24 cellular contexts compared by ENCODE assay signal in the genomic region with DNA sequence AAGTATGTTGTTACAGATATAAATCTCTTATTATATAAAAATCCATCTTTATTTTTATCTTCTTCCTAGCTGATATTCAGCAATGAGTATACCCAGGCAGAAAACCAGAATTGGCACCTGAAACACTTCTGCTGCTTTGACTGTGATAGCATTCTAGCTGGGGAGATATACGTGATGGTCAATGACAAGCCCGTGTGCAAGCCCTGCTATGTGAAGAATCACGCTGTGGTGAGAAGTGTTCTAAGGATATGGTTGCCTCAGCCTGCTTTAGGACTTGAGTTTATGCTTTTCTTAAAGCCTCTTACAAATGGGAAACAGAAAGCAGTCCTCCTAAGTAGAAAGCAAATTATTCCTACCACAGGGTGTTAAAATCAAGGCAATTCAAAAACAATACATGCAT.
"Had no signal": no experiment of that assay in that cellular context is flagged by ENCODE, and none has a peak within 500 bp of the region (broad histone marks: within the 10 kb centered on the region; RNA-seq: fewer than 3 reads in every experiment).

No MANE protein-coding gene starts in this region.

- H3K9me3 ChIP-seq: heart left ventricle, lower lobe of right lung, mucosa of descending colon, neutrophil, right lobe of liver, testis, transverse colon had no signal

- H3K4me1 Mint-ChIP-seq: nephron progenitor cell had no signal

- H3K27me3 Mint-ChIP-seq: activated CD8-positive, alpha-beta T cell treated with anti-CD3 and anti-CD28 coated beads for 36 hours had no signal

- H3K9me3 Mint-ChIP-seq: activated CD8-positive, alpha-beta T cell treated with anti-CD3 and anti-CD28 coated beads for 36 hours had no signal

- H3K27ac Mint-ChIP-seq: nephron progenitor cell had no signal

- ATAC-seq: activated CD8-positive, alpha-beta T cell treated with anti-CD3 and anti-CD28 coated beads for 36 hours; esophagus mucosa; left lobe of liver; lower lobe of right lung; mucosa of descending colon; right lobe of liver; stimulated activated naive CD8-positive, alpha-beta T cell treated with anti-CD3 and anti-CD28 coated beads, Interleukin-15, Interleukin-2, amounts not matched to agents 100 U/mL and 50 U/mL, for 24 hours had no signal

- H3K27ac ChIP-seq: lower lobe of right lung, neutrophil, right lobe of liver, skin epidermis, testis, transverse colon had no signal

- H3K4me3 ChIP-seq: heart left ventricle, lower lobe of right lung, mucosa of descending colon, right lobe of liver, skin epidermis, testis, transverse colon had no signal

- H3K27me3 ChIP-seq: heart left ventricle, neutrophil, right lobe of liver, testis, transverse colon had no signal

- DNase-seq: activated CD4-positive, alpha-beta T cell treated with anti-CD3 and anti-CD28 coated beads for 1 hour; activated CD4-positive, alpha-beta T cell treated with anti-CD3 and anti-CD28 coated beads, Interleukin-2, amount 50 U/mL, for 1 hour; activated CD8-positive, alpha-beta T cell treated with anti-CD3 and anti-CD28 coated beads for 36 hours; activated effector memory CD4-positive, alpha-beta T cell treated with Interleukin-2 at 50 U/mL for 16 hours; activated naive CD4-positive, alpha-beta T cell treated with Interleukin-2 at 50 U/mL for 16 hours; amygdala; central memory CD4-positive, alpha-beta T cell; foreskin fibroblast; heart left ventricle; hypothalamus; lower lobe of right lung; mucosa of descending colon; nephron progenitor cell; right lobe of liver; stimulated activated CD4-positive, alpha-beta T cell treated with anti-CD3 and anti-CD28 coated beads, Interleukin-12 subunit alpha, Interleukin-12 subunit beta, amount 100 ng/mL, for 4 hours; stimulated activated CD4-positive, alpha-beta T cell treated with anti-CD3 and anti-CD28 coated beads, Interleukin-4, amount 100 ng/mL, for 1 hour; stimulated activated naive CD8-positive, alpha-beta T cell treated with anti-CD3 and anti-CD28 coated beads, Interleukin-15, Interleukin-2, amounts not matched to agents 100 U/mL and 50 U/mL, for 24 hours; T-helper 2 cell; testis; transverse colon had no signal

- H3K4me1 ChIP-seq: lower lobe of right lung, right lobe of liver, testis, transverse colon had no signal

- H3K4me3 Mint-ChIP-seq: activated CD8-positive, alpha-beta T cell treated with anti-CD3 and anti-CD28 coated beads for 36 hours; nephron progenitor cell had no signal
